In genomic region chr17:8173871-8174322, GRCh38 we compare ENCODE assay signal across 1 cellular context.
TF ChIP-seq lines count a peak whose summit lies in the region.

No MANE protein-coding gene starts in this region.

TF ChIP-seq in HEK293, 187 proteins besides CTCF, POLR2A, EP300 and RAD21 (continued from another document):
- TF ChIP-seq, protein P1, sequence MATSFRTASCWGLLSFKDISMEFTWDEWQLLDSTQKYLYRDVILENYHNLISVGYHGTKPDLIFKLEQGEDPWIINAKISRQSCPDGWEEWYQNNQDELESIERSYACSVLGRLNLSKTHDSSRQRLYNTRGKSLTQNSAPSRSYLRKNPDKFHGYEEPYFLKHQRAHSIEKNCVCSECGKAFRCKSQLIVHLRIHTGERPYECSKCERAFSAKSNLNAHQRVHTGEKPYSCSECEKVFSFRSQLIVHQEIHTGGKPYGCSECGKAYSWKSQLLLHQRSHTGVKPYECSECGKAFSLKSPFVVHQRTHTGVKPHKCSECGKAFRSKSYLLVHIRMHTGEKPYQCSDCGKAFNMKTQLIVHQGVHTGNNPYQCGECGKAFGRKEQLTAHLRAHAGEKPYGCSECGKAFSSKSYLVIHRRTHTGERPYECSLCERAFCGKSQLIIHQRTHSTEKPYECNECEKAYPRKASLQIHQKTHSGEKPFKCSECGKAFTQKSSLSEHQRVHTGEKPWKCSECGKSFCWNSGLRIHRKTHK (tag by site-specific recombination; IDR thresholded peaks at IDR 0.05), result no peak
- TF ChIP-seq, protein P2, sequence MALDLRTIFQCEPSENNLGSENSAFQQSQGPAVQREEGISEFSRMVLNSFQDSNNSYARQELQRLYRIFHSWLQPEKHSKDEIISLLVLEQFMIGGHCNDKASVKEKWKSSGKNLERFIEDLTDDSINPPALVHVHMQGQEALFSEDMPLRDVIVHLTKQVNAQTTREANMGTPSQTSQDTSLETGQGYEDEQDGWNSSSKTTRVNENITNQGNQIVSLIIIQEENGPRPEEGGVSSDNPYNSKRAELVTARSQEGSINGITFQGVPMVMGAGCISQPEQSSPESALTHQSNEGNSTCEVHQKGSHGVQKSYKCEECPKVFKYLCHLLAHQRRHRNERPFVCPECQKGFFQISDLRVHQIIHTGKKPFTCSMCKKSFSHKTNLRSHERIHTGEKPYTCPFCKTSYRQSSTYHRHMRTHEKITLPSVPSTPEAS (tag by site-specific recombination; IDR thresholded peaks at IDR 0.05), result no peak
- TF ChIP-seq ZNF473 (tag by site-specific recombination; IDR thresholded peaks at IDR 0.05) (no peak), ZXDB (tag by site-specific recombination; IDR thresholded peaks at IDR 0.05) (0 out of 2 replicates have a peak, but pooled peaks have one; percentile 4), ZBTB26 (tag by site-specific recombination; optimal IDR thresholded peaks at IDR 0.05) (no peak), ZNF423 (tag by site-specific recombination; IDR thresholded peaks at IDR 0.05) (no peak), ZNF791 (tag by site-specific recombination; IDR thresholded peaks at IDR 0.05) (no peak), ZNF624 (tag by site-specific recombination; IDR thresholded peaks at IDR 0.05) (no peak), ZNF585B (tag by site-specific recombination; IDR thresholded peaks at IDR 0.05) (no peak), WT1 (tag by site-specific recombination; IDR thresholded peaks at IDR 0.05) (no peak), BCL11A (tag by site-specific recombination; IDR thresholded peaks at IDR 0.05; ENCODE audit: low read depth) (no peak), ZNF302 (tag by site-specific recombination; IDR thresholded peaks at IDR 0.05; ENCODE audit: low read depth) (no peak), REPIN1 (tag by site-specific recombination; IDR thresholded peaks at IDR 0.05; ENCODE audit: low read depth) (no peak), ZNF426 (tag by site-specific recombination; IDR thresholded peaks at IDR 0.05) (no peak), ZNF768 (tag by site-specific recombination; IDR thresholded peaks at IDR 0.05) (no peak), MZF1 (tag by site-specific recombination; IDR thresholded peaks at IDR 0.05; ENCODE audit: borderline replicate concordance) (no peak), ZNF792 (tag by site-specific recombination; IDR thresholded peaks at IDR 0.05) (no peak), ZNF341 (tag by site-specific recombination; IDR thresholded peaks at IDR 0.05; ENCODE audit: low read depth) (no peak; the same call in 1 of the 2 replicates), ZNF76 (tag by site-specific recombination; IDR thresholded peaks at IDR 0.05; ENCODE audit: borderline replicate concordance, low read depth) (no peak), SCRT2 (tag by site-specific recombination; IDR thresholded peaks at IDR 0.05) (no peak), ZNF114 (tag by site-specific recombination; IDR thresholded peaks at IDR 0.05) (no peak)
- TF ChIP-seq, protein P3, sequence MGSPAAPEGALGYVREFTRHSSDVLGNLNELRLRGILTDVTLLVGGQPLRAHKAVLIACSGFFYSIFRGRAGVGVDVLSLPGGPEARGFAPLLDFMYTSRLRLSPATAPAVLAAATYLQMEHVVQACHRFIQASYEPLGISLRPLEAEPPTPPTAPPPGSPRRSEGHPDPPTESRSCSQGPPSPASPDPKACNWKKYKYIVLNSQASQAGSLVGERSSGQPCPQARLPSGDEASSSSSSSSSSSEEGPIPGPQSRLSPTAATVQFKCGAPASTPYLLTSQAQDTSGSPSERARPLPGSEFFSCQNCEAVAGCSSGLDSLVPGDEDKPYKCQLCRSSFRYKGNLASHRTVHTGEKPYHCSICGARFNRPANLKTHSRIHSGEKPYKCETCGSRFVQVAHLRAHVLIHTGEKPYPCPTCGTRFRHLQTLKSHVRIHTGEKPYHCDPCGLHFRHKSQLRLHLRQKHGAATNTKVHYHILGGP (tag by site-specific recombination; IDR thresholded peaks at IDR 0.05), result no peak
- TF ChIP-seq, protein P4, sequence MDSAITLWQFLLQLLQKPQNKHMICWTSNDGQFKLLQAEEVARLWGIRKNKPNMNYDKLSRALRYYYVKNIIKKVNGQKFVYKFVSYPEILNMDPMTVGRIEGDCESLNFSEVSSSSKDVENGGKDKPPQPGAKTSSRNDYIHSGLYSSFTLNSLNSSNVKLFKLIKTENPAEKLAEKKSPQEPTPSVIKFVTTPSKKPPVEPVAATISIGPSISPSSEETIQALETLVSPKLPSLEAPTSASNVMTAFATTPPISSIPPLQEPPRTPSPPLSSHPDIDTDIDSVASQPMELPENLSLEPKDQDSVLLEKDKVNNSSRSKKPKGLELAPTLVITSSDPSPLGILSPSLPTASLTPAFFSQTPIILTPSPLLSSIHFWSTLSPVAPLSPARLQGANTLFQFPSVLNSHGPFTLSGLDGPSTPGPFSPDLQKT (IDR thresholded peaks at IDR 0.05; ENCODE audit: borderline replicate concordance, low read depth, low read length), result peak; percentile 23; the same call in 1 of the 2 replicates
- TF ChIP-seq, protein P5, sequence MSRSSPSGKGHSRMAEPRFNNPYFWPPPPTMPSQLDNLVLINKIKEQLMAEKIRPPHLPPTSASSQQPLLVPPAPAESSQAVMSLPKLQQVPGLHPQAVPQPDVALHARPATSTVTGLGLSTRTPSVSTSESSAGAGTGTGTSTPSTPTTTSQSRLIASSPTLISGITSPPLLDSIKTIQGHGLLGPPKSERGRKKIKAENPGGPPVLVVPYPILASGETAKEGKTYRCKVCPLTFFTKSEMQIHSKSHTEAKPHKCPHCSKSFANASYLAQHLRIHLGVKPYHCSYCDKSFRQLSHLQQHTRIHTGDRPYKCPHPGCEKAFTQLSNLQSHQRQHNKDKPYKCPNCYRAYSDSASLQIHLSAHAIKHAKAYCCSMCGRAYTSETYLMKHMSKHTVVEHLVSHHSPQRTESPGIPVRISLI (tag by site-specific recombination; IDR thresholded peaks at IDR 0.05), result 0 out of 2 replicates have a peak, but pooled peaks have one; percentile 10
- TF ChIP-seq, protein P6, sequence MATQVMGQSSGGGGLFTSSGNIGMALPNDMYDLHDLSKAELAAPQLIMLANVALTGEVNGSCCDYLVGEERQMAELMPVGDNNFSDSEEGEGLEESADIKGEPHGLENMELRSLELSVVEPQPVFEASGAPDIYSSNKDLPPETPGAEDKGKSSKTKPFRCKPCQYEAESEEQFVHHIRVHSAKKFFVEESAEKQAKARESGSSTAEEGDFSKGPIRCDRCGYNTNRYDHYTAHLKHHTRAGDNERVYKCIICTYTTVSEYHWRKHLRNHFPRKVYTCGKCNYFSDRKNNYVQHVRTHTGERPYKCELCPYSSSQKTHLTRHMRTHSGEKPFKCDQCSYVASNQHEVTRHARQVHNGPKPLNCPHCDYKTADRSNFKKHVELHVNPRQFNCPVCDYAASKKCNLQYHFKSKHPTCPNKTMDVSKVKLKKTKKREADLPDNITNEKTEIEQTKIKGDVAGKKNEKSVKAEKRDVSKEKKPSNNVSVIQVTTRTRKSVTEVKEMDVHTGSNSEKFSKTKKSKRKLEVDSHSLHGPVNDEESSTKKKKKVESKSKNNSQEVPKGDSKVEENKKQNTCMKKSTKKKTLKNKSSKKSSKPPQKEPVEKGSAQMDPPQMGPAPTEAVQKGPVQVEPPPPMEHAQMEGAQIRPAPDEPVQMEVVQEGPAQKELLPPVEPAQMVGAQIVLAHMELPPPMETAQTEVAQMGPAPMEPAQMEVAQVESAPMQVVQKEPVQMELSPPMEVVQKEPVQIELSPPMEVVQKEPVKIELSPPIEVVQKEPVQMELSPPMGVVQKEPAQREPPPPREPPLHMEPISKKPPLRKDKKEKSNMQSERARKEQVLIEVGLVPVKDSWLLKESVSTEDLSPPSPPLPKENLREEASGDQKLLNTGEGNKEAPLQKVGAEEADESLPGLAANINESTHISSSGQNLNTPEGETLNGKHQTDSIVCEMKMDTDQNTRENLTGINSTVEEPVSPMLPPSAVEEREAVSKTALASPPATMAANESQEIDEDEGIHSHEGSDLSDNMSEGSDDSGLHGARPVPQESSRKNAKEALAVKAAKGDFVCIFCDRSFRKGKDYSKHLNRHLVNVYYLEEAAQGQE (tag by site-specific recombination; IDR thresholded peaks at IDR 0.05), result no peak
